Comparison of ENCODE assay signal across 8 cellular contexts in the genomic region with DNA sequence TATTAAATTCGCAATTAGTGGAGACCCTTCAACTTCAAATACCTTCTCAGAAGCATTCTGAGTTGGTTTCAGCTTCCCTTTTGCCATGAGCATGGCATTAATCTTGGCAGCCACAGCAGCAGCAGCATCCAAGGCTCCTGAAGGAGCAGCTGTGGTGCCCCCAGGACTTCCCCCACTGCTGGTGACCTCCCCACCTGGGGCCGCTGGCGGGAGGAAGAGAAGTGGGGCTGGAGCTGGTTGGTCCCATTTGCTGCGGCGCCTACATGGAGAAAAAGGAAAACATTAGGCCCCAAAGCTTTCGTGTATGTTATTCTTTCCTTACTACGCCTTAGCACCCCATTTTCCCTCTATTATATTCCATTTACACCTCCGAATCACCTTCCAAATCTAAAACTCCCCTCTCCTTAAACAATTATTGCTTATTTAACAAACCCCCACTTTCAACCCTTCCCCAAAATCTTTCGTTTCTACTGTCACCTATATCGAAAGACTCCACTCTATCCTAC. TPM values are rescaled to one million over a fixed set of nuclear protein-coding genes. Genes with fewer than 3 reads are reported as not detected.
DNase-seq lines count a peak whose midpoint lies in the region; ATAC-seq and TF ChIP-seq lines count a peak whose summit lies in the region.

No MANE protein-coding gene starts in this region.

- peak overlapping the region; percentile 99 for H3K4me3 ChIP-seq in adipocyte (ENCODE audit: low read length)
- H3K4me3 ChIP-seq in transverse colon = peak overlapping the region; percentile 80 to 89 (median 83)

- H3K9me3 ChIP-seq in adipocyte (ENCODE audit: control insufficient read depth, low read length) (no peaks in the 10 kb centered on the region), transverse colon (no peaks in the 10 kb centered on the region)

- ATAC-seq in left colon = peak; percentile 11

- POLR2A ChIA-PET in activated CD4-positive, alpha-beta memory T cell treated with anti-CD3 and anti-CD28 coated beads for 36 hours (lab: Charles Lee) = interaction anchor here (0.6 to 3.7 kb wide), 14 partner anchors 9 to 164 kb away, joined by 3 to 32 read pairs (median 4); a partner anchor contains a TSS
- POLR2A ChIA-PET in activated CD4-positive, alpha-beta memory T cell treated with anti-CD3 and anti-CD28 coated beads, Interleukin-2, amount 10 ng/mL, durations not matched to agents 7 days and 5 days (lab: Charles Lee) = interaction anchor here (0.6 to 4.4 kb wide), 29 partner anchors 10 to 571 kb away, joined by 3 to 68 read pairs (median 5); a partner anchor contains a TSS

- peaks cover 46% of the 10 kb centered on the region for H3K4me1 Mint-ChIP-seq in activated CD4-positive, alpha-beta memory T cell treated with anti-CD3 and anti-CD28 coated beads for 36 hours (ENCODE audit: low read depth)
- H3K4me1 Mint-ChIP-seq in activated CD4-positive, alpha-beta memory T cell treated with anti-CD3 and anti-CD28 coated beads, Interleukin-2, amount 10 ng/mL, durations not matched to agents 7 days and 5 days = peaks cover 50% of the 10 kb centered on the region

- H3K36me3 Mint-ChIP-seq in activated CD4-positive, alpha-beta memory T cell treated with anti-CD3 and anti-CD28 coated beads for 36 hours = peaks cover 30% of the 10 kb centered on the region
- H3K36me3 Mint-ChIP-seq in activated CD4-positive, alpha-beta memory T cell treated with anti-CD3 and anti-CD28 coated beads, Interleukin-2, amount 10 ng/mL, durations not matched to agents 7 days and 5 days (ENCODE audit: low read depth) = peaks cover 34% of the 10 kb centered on the region

- DNase-seq in activated CD4-positive, alpha-beta memory T cell treated with anti-CD3 and anti-CD28 coated beads for 36 hours = peak; percentile 31
- DNase-seq in activated CD4-positive, alpha-beta memory T cell treated with anti-CD3 and anti-CD28 coated beads, Interleukin-2, amount 10 ng/mL, durations not matched to agents 7 days and 5 days = no peak
- DNase-seq in adipocyte (ENCODE audit: low read depth) (peak; percentile 38), left colon (peak in 1 of 2 donors; percentile 34), transverse colon (no peak), GM19240 (ENCODE audit: insufficient read length, low spot score) (no peak), GDM1 (lab: John Stamatoyannopoulos, UW) (no peak)
- no peak for DNase-seq in stimulated activated CD4-positive, alpha-beta T cell treated with anti-CD3 and anti-CD28 coated beads, Interleukin-4, amount 100 ng/mL, for 1 hour

- TF ChIP-seq EP300 in transverse colon (IDR thresholded peaks at IDR 0.05; ENCODE audit: low read depth) = no peak

- in situ Hi-C loops in transverse colon (cut with MboI; ENCODE audit: low pct_ligation_motif_present in 1 of 4, low pct_unique_long_range_greater_than_20kb in 1 of 4, low sequenced_read_pairs in 3 of 4) = loop anchor here in 2 of 4 donors (10.0 kb wide), 1 partner anchor 51 kb away; no protein-coding TSS in a partner anchor

- 2% methylated on average over 9 to 10 of the region's 10 CpGs for WGBS in transverse colon (ENCODE audit: low coverage in 1 of 2), 2 donors

- no peaks in the 10 kb centered on the region for H3K9me3 Mint-ChIP-seq in activated CD4-positive, alpha-beta memory T cell treated with anti-CD3 and anti-CD28 coated beads for 36 hours
- no peaks in the 10 kb centered on the region for H3K9me3 Mint-ChIP-seq in activated CD4-positive, alpha-beta memory T cell treated with anti-CD3 and anti-CD28 coated beads, Interleukin-2, amount 10 ng/mL, durations not matched to agents 7 days and 5 days

- CTCF ChIA-PET in activated CD4-positive, alpha-beta memory T cell treated with anti-CD3 and anti-CD28 coated beads for 36 hours (lab: Charles Lee) = interaction anchor here (0.9 to 6.7 kb wide), 7 partner anchors 12 to 133 kb away, joined by 3 to 77 read pairs (median 4); a partner anchor contains a TSS
- CTCF ChIA-PET in activated CD4-positive, alpha-beta memory T cell treated with anti-CD3 and anti-CD28 coated beads, Interleukin-2, amount 10 ng/mL, durations not matched to agents 7 days and 5 days (lab: Charles Lee) = interaction anchor here (0.9 to 6.8 kb wide), 12 partner anchors 9 to 133 kb away, joined by 3 to 61 read pairs (median 4); no protein-coding TSS in a partner anchor

- H3K27me3 Mint-ChIP-seq in activated CD4-positive, alpha-beta memory T cell treated with anti-CD3 and anti-CD28 coated beads for 36 hours = no peaks in the 10 kb centered on the region
- no peaks in the 10 kb centered on the region for H3K27me3 Mint-ChIP-seq in activated CD4-positive, alpha-beta memory T cell treated with anti-CD3 and anti-CD28 coated beads, Interleukin-2, amount 10 ng/mL, durations not matched to agents 7 days and 5 days

- H3K27ac Mint-ChIP-seq in activated CD4-positive, alpha-beta memory T cell treated with anti-CD3 and anti-CD28 coated beads for 36 hours = no peak overlapping the region
- H3K27ac Mint-ChIP-seq in activated CD4-positive, alpha-beta memory T cell treated with anti-CD3 and anti-CD28 coated beads, Interleukin-2, amount 10 ng/mL, durations not matched to agents 7 days and 5 days = no peak overlapping the region

- H3K9ac ChIP-seq in adipocyte (ENCODE audit: low read length) = peak overlapping the region; percentile 100

- peak overlapping the region; percentile 91 to 96 (median 94) for H3K27ac ChIP-seq in transverse colon

- H3K36me3 ChIP-seq in adipocyte (ENCODE audit: control insufficient read depth, insufficient read depth, low read length, severe bottlenecking) (peaks cover 45% of the 10 kb centered on the region), transverse colon (peaks cover 0 to 24% (median 9%) of the 10 kb centered on the region in 4 donors)

- no peak for TF ChIP-seq POLR2A in transverse colon (IDR thresholded peaks at IDR 0.05)

- H3K4me3 Mint-ChIP-seq in activated CD4-positive, alpha-beta memory T cell treated with anti-CD3 and anti-CD28 coated beads for 36 hours = no peak overlapping the region
- no peak overlapping the region for H3K4me3 Mint-ChIP-seq in activated CD4-positive, alpha-beta memory T cell treated with anti-CD3 and anti-CD28 coated beads, Interleukin-2, amount 10 ng/mL, durations not matched to agents 7 days and 5 days

- H3K27me3 ChIP-seq in adipocyte (replicated peaks; ENCODE audit: control insufficient read depth, insufficient read depth, low read length) (no peaks in the 10 kb centered on the region), transverse colon (no peaks in the 10 kb centered on the region)

- peaks cover 30% of the 10 kb centered on the region for H3K4me1 ChIP-seq in adipocyte (ENCODE audit: control insufficient read depth, insufficient read depth, low read length)
- H3K4me1 ChIP-seq in transverse colon = peaks cover 30 to 62% (median 45%) of the 10 kb centered on the region in 4 donors

- intact Hi-C loops in activated CD4-positive, alpha-beta memory T cell treated with anti-CD3 and anti-CD28 coated beads for 36 hours (cut with micrococcal nuclease) = loop anchor here (1.0 to 5.0 kb wide), 6 partner anchors 13 to 404 kb away; a partner anchor contains a TSS
- intact Hi-C loops in left colon (cut with DNase I, micrococcal nuclease) (loop anchor here in 1 of 2 donors (10.0 kb wide), 1 partner anchor 51 kb away; no protein-coding TSS in a partner anchor), transverse colon (cut with DNase I; ENCODE audit: low total_unique reads) (no loop called here)

- TF ChIP-seq CTCF in transverse colon (IDR thresholded peaks at IDR 0.05) = no peak

RNA-seq across cellular contexts. Expression of a gene that starts 0.6 kb away (rescaled TPM):
- 10 to 100 TPM; 66.1 to 70.2 TPM for total RNA-seq in activated CD4-positive, alpha-beta memory T cell treated with anti-CD3 and anti-CD28 coated beads for 36 hours
- 10 to 100 TPM; 63.8 to 71.4 TPM for total RNA-seq in activated CD4-positive, alpha-beta memory T cell treated with anti-CD3 and anti-CD28 coated beads, Interleukin-2, amount 10 ng/mL, durations not matched to agents 7 days and 5 days
- total RNA-seq in left colon (10 to 100 TPM; 45.6 to 54.1 TPM), transverse colon (100 to 1,000 TPM in 2 of 4 donors, 10 to 100 TPM in 2; 76.2 to 158 (median 98.7) TPM)

RNA-seq across cellular contexts. Expression of a gene that starts 7.8 kb away (rescaled TPM):
- not detected for total RNA-seq in activated CD4-positive, alpha-beta memory T cell treated with anti-CD3 and anti-CD28 coated beads for 36 hours
- not detected for total RNA-seq in activated CD4-positive, alpha-beta memory T cell treated with anti-CD3 and anti-CD28 coated beads, Interleukin-2, amount 10 ng/mL, durations not matched to agents 7 days and 5 days
- total RNA-seq in left colon (1 to 10 TPM; 5.2 to 5.6 TPM), transverse colon (10 to 100 TPM in 1 of 4 donors, 1 to 10 TPM in 2, under 1 TPM in 1; 0.80 to 11.6 (median 2.5) TPM)

RNA-seq across cellular contexts. Expression of a gene that starts 22.5 kb away (rescaled TPM):
- 10 to 100 TPM; 19.1 to 21.1 TPM for total RNA-seq in activated CD4-positive, alpha-beta memory T cell treated with anti-CD3 and anti-CD28 coated beads for 36 hours
- 10 to 100 TPM; 25.0 to 30.9 TPM for total RNA-seq in activated CD4-positive, alpha-beta memory T cell treated with anti-CD3 and anti-CD28 coated beads, Interleukin-2, amount 10 ng/mL, durations not matched to agents 7 days and 5 days
- total RNA-seq in left colon (10 to 100 TPM; 21.5 to 26.3 TPM), transverse colon (10 to 100 TPM in 3 of 4 donors, 1 to 10 TPM in 1; 6.4 to 23.7 (median 17.0) TPM)

RNA-seq across cellular contexts. Expression of a gene that starts 44.7 kb away (rescaled TPM):
- 100 to 1,000 TPM; 165 to 174 TPM for total RNA-seq in activated CD4-positive, alpha-beta memory T cell treated with anti-CD3 and anti-CD28 coated beads for 36 hours
- 100 to 1,000 TPM; 159 to 164 TPM for total RNA-seq in activated CD4-positive, alpha-beta memory T cell treated with anti-CD3 and anti-CD28 coated beads, Interleukin-2, amount 10 ng/mL, durations not matched to agents 7 days and 5 days
- total RNA-seq in left colon (100 to 1,000 TPM in 1 of 2 donors, 10 to 100 TPM in 1; 99.3 to 103 TPM), transverse colon (100 to 1,000 TPM; 107 to 244 (median 169) TPM)

Comparison
In these comparisons a context has a peak if more than half of its experiments do, and no peak if none do; other contexts are left out.
1. DNase-seq: peak in activated CD4-positive, alpha-beta memory T cell treated with anti-CD3 and anti-CD28 coated beads for 36 hours (single experiment) and adipocyte (single experiment); none in activated CD4-positive, alpha-beta memory T cell treated with anti-CD3 and anti-CD28 coated beads, Interleukin-2, amount 10 ng/mL, durations not matched to agents 7 days and 5 days (single experiment), transverse colon (single experiment), GM19240 (single experiment), stimulated activated CD4-positive, alpha-beta T cell treated with anti-CD3 and anti-CD28 coated beads, Interleukin-4, amount 100 ng/mL, for 1 hour (single experiment) and GDM1 (single experiment).